10 cellular contexts compared by ENCODE assay signal in genomic region chr1:15466955-15467625, GRCh38. TPM values are rescaled to one million over a fixed set of nuclear protein-coding genes. Genes with fewer than 3 reads are reported as not detected.
"Had no signal": no experiment of that assay in that cellular context is flagged by ENCODE, and none has a peak within 500 bp of the region (broad histone marks: within the 10 kb centered on the region; RNA-seq: fewer than 3 reads in every experiment).

No MANE protein-coding gene starts in this region.

RNA-seq across cellular contexts. Expression of gene CELA2B, which starts 8.8 kb away (rescaled TPM):
- total RNA-seq: activated CD4-positive, alpha-beta memory T cell treated with anti-CD3 and anti-CD28 coated beads, Interleukin-2, amount 10 ng/mL, durations not matched to agents 7 days and 5 days; activated CD4-positive, alpha-beta T cell treated with anti-CD3 and anti-CD28 coated beads for 36 hours; activated CD4-positive, alpha-beta T cell treated with anti-CD3 and anti-CD28 coated beads, Interleukin-2, amount 10 ng/mL, durations not matched to agents 7 days and 5 days; activated CD8-positive, alpha-beta memory T cell treated with anti-CD3 and anti-CD28 coated beads, Interleukin-2, amount 10 ng/mL, durations not matched to agents 7 days and 5 days; activated CD8-positive, alpha-beta T cell treated with anti-CD3 and anti-CD28 coated beads, Interleukin-2, amount 10 ng/mL, durations not matched to agents 7 days and 5 days; activated naive CD4-positive, alpha-beta T cell treated with anti-CD3 and anti-CD28 coated beads, Interleukin-2, amount 50 U/mL, for 72 hours; activated naive CD8-positive, alpha-beta T cell treated with anti-CD3 and anti-CD28 coated beads for 36 hours; activated T-helper 2 cell treated with anti-CD3 and anti-CD28 coated beads, Interferon-gamma antibody, Interleukin-2, Interleukin-4, amounts not matched to agents 10 μg/mL and 5 μg/mL and 100 μg/mL, durations not matched to agents 14 hours and 24 hours and 36 hours; astrocyte; cardiac septum had no signal

RNA-seq across cellular contexts. Expression of gene CELA2A, which starts 10.6 kb away (rescaled TPM):
- total RNA-seq: activated CD4-positive, alpha-beta memory T cell treated with anti-CD3 and anti-CD28 coated beads, Interleukin-2, amount 10 ng/mL, durations not matched to agents 7 days and 5 days; activated CD4-positive, alpha-beta T cell treated with anti-CD3 and anti-CD28 coated beads for 36 hours; activated CD4-positive, alpha-beta T cell treated with anti-CD3 and anti-CD28 coated beads, Interleukin-2, amount 10 ng/mL, durations not matched to agents 7 days and 5 days; activated CD8-positive, alpha-beta memory T cell treated with anti-CD3 and anti-CD28 coated beads, Interleukin-2, amount 10 ng/mL, durations not matched to agents 7 days and 5 days; activated CD8-positive, alpha-beta T cell treated with anti-CD3 and anti-CD28 coated beads, Interleukin-2, amount 10 ng/mL, durations not matched to agents 7 days and 5 days; activated naive CD4-positive, alpha-beta T cell treated with anti-CD3 and anti-CD28 coated beads, Interleukin-2, amount 50 U/mL, for 72 hours; activated naive CD8-positive, alpha-beta T cell treated with anti-CD3 and anti-CD28 coated beads for 36 hours; activated T-helper 2 cell treated with anti-CD3 and anti-CD28 coated beads, Interferon-gamma antibody, Interleukin-2, Interleukin-4, amounts not matched to agents 10 μg/mL and 5 μg/mL and 100 μg/mL, durations not matched to agents 14 hours and 24 hours and 36 hours; astrocyte; cardiac septum had no signal

RNA-seq across cellular contexts. Expression of gene CTRC, which starts 28.8 kb away (rescaled TPM):
- total RNA-seq: activated CD4-positive, alpha-beta T cell treated with anti-CD3 and anti-CD28 coated beads for 36 hours; activated CD8-positive, alpha-beta T cell treated with anti-CD3 and anti-CD28 coated beads, Interleukin-2, amount 10 ng/mL, durations not matched to agents 7 days and 5 days; activated naive CD4-positive, alpha-beta T cell treated with anti-CD3 and anti-CD28 coated beads, Interleukin-2, amount 50 U/mL, for 72 hours; astrocyte; cardiac septum had no signal
